ENCODE assay signal across 1 cellular context in genomic region chr6:26189905-26190304, GRCh38.
TF ChIP-seq lines count a peak whose summit lies in the region.

No MANE protein-coding gene starts in this region.

TF ChIP-seq in GM12878, 131 proteins besides CTCF, POLR2A, EP300 and RAD21 (continued from another document):
- TF ChIP-seq NKRF (conservative IDR thresholded peaks at IDR 0.05) (no peak), ZSCAN29 (IDR thresholded peaks at IDR 0.05) (no peak), IKZF2 (IDR thresholded peaks at IDR 0.05) (no peak), STAT3 (IDR thresholded peaks at IDR 0.05; ENCODE audit: low read depth, low read length) (no peak), GABPA (IDR thresholded peaks at IDR 0.05; ENCODE audit: low read depth) (no peak), POLR2AphosphoS5 (IDR thresholded peaks at IDR 0.05; ENCODE audit: low read length) (no peak), BRCA1 (IDR thresholded peaks at IDR 0.05; ENCODE audit: low read depth, low read length) (no peak), CHD4 (IDR thresholded peaks at IDR 0.05) (no peak), BMI1 (IDR thresholded peaks at IDR 0.05; ENCODE audit: borderline replicate concordance) (no peak), RAD51 (IDR thresholded peaks at IDR 0.05) (no peak), RELB (IDR thresholded peaks at IDR 0.05; ENCODE audit: low read depth) (no peak), ZBED1 (IDR thresholded peaks at IDR 0.05; ENCODE audit: borderline replicate concordance) (no peak), BHLHE40 (IDR thresholded peaks at IDR 0.05; ENCODE audit: borderline replicate concordance in 1 of 2, low read depth in 2 of 2, low read length in 1 of 2) (no peak), EED (IDR thresholded peaks at IDR 0.05; ENCODE audit: low read depth) (no peak), MLLT1 (IDR thresholded peaks at IDR 0.05) (no peak)
TF ChIP-seq in GM12878: peak in this region for 0.
